ENCODE assay signal across 16 cellular contexts in the genomic region with DNA sequence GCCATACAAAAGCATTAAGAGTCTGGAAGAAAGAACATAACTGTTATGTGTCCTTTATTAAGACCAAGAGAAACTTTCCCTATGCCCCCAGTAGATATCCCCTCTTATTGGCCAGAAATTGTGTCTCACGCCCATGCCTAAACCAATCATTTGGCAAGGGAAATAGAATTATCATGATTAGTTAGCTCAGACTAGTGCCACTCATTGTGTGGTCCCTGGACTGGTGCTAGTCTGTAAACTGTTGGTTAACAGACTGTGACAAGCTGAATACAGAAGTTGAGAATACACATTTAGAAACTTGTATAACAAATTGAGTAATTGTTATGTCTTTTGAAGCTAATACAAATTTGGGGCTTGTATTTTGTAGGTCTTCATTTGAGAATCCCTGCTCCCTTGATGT. TPM values are rescaled to one million over a fixed set of nuclear protein-coding genes. Genes with fewer than 3 reads are reported as not detected.
DNase-seq lines count a peak whose midpoint lies in the region; ATAC-seq and FAIRE-seq lines count a peak whose summit lies in the region.
"Had no signal": no experiment of that assay in that cellular context is flagged by ENCODE, and none has a peak within 500 bp of the region (broad histone marks: within the 10 kb centered on the region; RNA-seq: fewer than 3 reads in every experiment).

No MANE protein-coding gene starts in this region.

- DNase-seq in activated CD4-positive, CD25-positive, alpha-beta regulatory T cell treated with anti-CD3 and anti-CD28 coated beads, Interleukin-2, amount 50 U/mL, for 72 hours, result no peak
- DNase-seq in GM18507 (ENCODE audit: extremely low spot score, insufficient read length, low read depth) (no peak), dermis blood vessel endothelial cell (no peak), frontal cortex (ENCODE audit: low spot score in 2 of 2) (no peak)
- DNase-seq in activated T-helper 2 cell treated with anti-CD3 and anti-CD28 coated beads, Interferon-gamma antibody, Interleukin-2, Interleukin-4, amounts not matched to agents 10 μg/mL and 5 μg/mL and 100 μg/mL, durations not matched to agents 14 hours and 24 hours and 36 hours (ENCODE audit: low spot score), result no peak
- DNase-seq in stimulated activated effector memory CD8-positive, alpha-beta T cell treated with anti-CD3 and anti-CD28 coated beads, Interleukin-12 subunit alpha, Interleukin-12 subunit beta, amount 100 ng/mL, for 72 hours (ENCODE audit: low spot score in 2 of 2), result no peak
- DNase-seq: 8988T; CD4-positive, alpha-beta memory T cell; DMS153; DMS79; GDM1; GOT3; H7 had no signal

- H3K36me3 Mint-ChIP-seq in activated T-helper 2 cell treated with anti-CD3 and anti-CD28 coated beads, Interferon-gamma antibody, Interleukin-2, Interleukin-4, amounts not matched to agents 10 μg/mL and 5 μg/mL and 100 μg/mL, durations not matched to agents 14 hours and 24 hours and 36 hours (ENCODE audit: low read depth), result peaks cover 19% of the 10 kb centered on the region
- H3K36me3 Mint-ChIP-seq in stimulated activated effector memory CD8-positive, alpha-beta T cell treated with anti-CD3 and anti-CD28 coated beads, Interleukin-12 subunit alpha, Interleukin-12 subunit beta, amount 100 ng/mL, for 72 hours, result peaks cover 8% of the 10 kb centered on the region
- H3K36me3 Mint-ChIP-seq: CD14-positive monocyte; CD4-positive, alpha-beta memory T cell had no signal

- H3K27me3 Mint-ChIP-seq in activated T-helper 2 cell treated with anti-CD3 and anti-CD28 coated beads, Interferon-gamma antibody, Interleukin-2, Interleukin-4, amounts not matched to agents 10 μg/mL and 5 μg/mL and 100 μg/mL, durations not matched to agents 14 hours and 24 hours and 36 hours (ENCODE audit: low read depth), result no peaks in the 10 kb centered on the region
- H3K27me3 Mint-ChIP-seq: CD4-positive, alpha-beta memory T cell had no signal

- FAIRE-seq in GM18507 (lab: Jason Lieb, UNC) (peak; percentile 58), frontal cortex (lab: Jason Lieb, UNC) (no peak)
- FAIRE-seq: HTR-8/SVneo had no signal

- peaks cover 36% of the 10 kb centered on the region for H3K4me1 Mint-ChIP-seq in activated T-helper 2 cell treated with anti-CD3 and anti-CD28 coated beads, Interferon-gamma antibody, Interleukin-2, Interleukin-4, amounts not matched to agents 10 μg/mL and 5 μg/mL and 100 μg/mL, durations not matched to agents 14 hours and 24 hours and 36 hours (ENCODE audit: low read depth)
- peaks cover 12% of the 10 kb centered on the region for H3K4me1 Mint-ChIP-seq in stimulated activated effector memory CD8-positive, alpha-beta T cell treated with anti-CD3 and anti-CD28 coated beads, Interleukin-12 subunit alpha, Interleukin-12 subunit beta, amount 100 ng/mL, for 72 hours
- H3K4me1 Mint-ChIP-seq: CD14-positive monocyte had no signal

- peak overlapping the region; percentile 13 for H3K4me3 Mint-ChIP-seq in activated T-helper 2 cell treated with anti-CD3 and anti-CD28 coated beads, Interferon-gamma antibody, Interleukin-2, Interleukin-4, amounts not matched to agents 10 μg/mL and 5 μg/mL and 100 μg/mL, durations not matched to agents 14 hours and 24 hours and 36 hours (ENCODE audit: low read depth)
- H3K4me3 Mint-ChIP-seq in stimulated activated effector memory CD8-positive, alpha-beta T cell treated with anti-CD3 and anti-CD28 coated beads, Interleukin-12 subunit alpha, Interleukin-12 subunit beta, amount 100 ng/mL, for 72 hours, result no peak overlapping the region
- H3K4me3 Mint-ChIP-seq: CD14-positive monocyte had no signal

- intact Hi-C loops in activated T-helper 2 cell treated with anti-CD3 and anti-CD28 coated beads, Interferon-gamma antibody, Interleukin-2, Interleukin-4, amounts not matched to agents 10 μg/mL and 5 μg/mL and 100 μg/mL, durations not matched to agents 14 hours and 24 hours and 36 hours (cut with micrococcal nuclease), result no loop called here

- H3K27ac Mint-ChIP-seq in activated T-helper 2 cell treated with anti-CD3 and anti-CD28 coated beads, Interferon-gamma antibody, Interleukin-2, Interleukin-4, amounts not matched to agents 10 μg/mL and 5 μg/mL and 100 μg/mL, durations not matched to agents 14 hours and 24 hours and 36 hours, result no peak overlapping the region
- no peak overlapping the region for H3K27ac Mint-ChIP-seq in stimulated activated effector memory CD8-positive, alpha-beta T cell treated with anti-CD3 and anti-CD28 coated beads, Interleukin-12 subunit alpha, Interleukin-12 subunit beta, amount 100 ng/mL, for 72 hours
- H3K27ac Mint-ChIP-seq: CD14-positive monocyte had no signal

- H3K9me3 Mint-ChIP-seq in activated T-helper 2 cell treated with anti-CD3 and anti-CD28 coated beads, Interferon-gamma antibody, Interleukin-2, Interleukin-4, amounts not matched to agents 10 μg/mL and 5 μg/mL and 100 μg/mL, durations not matched to agents 14 hours and 24 hours and 36 hours, result no peaks in the 10 kb centered on the region
- H3K9me3 Mint-ChIP-seq in stimulated activated effector memory CD8-positive, alpha-beta T cell treated with anti-CD3 and anti-CD28 coated beads, Interleukin-12 subunit alpha, Interleukin-12 subunit beta, amount 100 ng/mL, for 72 hours, result no peaks in the 10 kb centered on the region
- H3K9me3 Mint-ChIP-seq: CD4-positive, alpha-beta memory T cell had no signal

- ATAC-seq in activated CD4-positive, CD25-positive, alpha-beta regulatory T cell treated with anti-CD3 and anti-CD28 coated beads, Interleukin-2, amount 50 U/mL, for 24 hours, result peak; percentile 46 to 58
- peak; percentile 11 for ATAC-seq in stimulated activated effector memory CD8-positive, alpha-beta T cell treated with anti-CD3 and anti-CD28 coated beads, Interleukin-12 subunit alpha, Interleukin-12 subunit beta, amount 100 ng/mL, for 72 hours

RNA-seq across cellular contexts. Expression of gene HUWE1, which starts 8.1 kb away (rescaled TPM):
- 391 and 412 TPM in 2 replicates for total RNA-seq in activated T-helper 2 cell treated with anti-CD3 and anti-CD28 coated beads, Interferon-gamma antibody, Interleukin-2, Interleukin-4, amounts not matched to agents 10 μg/mL and 5 μg/mL and 100 μg/mL, durations not matched to agents 14 hours and 24 hours and 36 hours
- total RNA-seq in dermis blood vessel endothelial cell (78.8 and 151 TPM in 2 replicates), frontal cortex (83.2 TPM)
